21 cellular contexts compared by ENCODE assay signal in genomic region chr1:3197781-3198316, GRCh38.
"Had no signal": no experiment of that assay in that cellular context is flagged by ENCODE, and none has a peak within 500 bp of the region (broad histone marks: within the 10 kb centered on the region; RNA-seq: fewer than 3 reads in every experiment).

No MANE protein-coding gene starts in this region.

- ATAC-seq: activated CD8-positive, alpha-beta T cell treated with anti-CD3 and anti-CD28 coated beads for 36 hours; activated T-helper 17 cell treated with anti-CD3 and anti-CD28 coated beads, Interleukin-2, amount 50 U/mL, for 72 hours; body of pancreas; stimulated activated memory B cell treated with anti-CD40 and anti-IgM and Interleukin-4, amounts not matched to agents 10 μg/mL and 1 μg/mL and 100 μg/mL, for 72 hours; T-cell had no signal

- FAIRE-seq: endometrium, frontal cortex, kidney had no signal

- H3K36me3 ChIP-seq: ovary, spleen, transverse colon had no signal

- DNase-seq: activated B cell treated with CpG ODN at 0.5 μM for 24 hours; activated CD4-positive, alpha-beta T cell treated with anti-CD3 and anti-CD28 coated beads for 48 hours; activated CD8-positive, alpha-beta T cell treated with anti-CD3 and anti-CD28 coated beads for 36 hours; activated naive CD4-positive, alpha-beta T cell; activated naive CD8-positive, alpha-beta T cell treated with anti-CD3 and anti-CD28 coated beads for 36 hours; activated T-cell treated with anti-CD3 and anti-CD28 coated beads, Interleukin-2, amount 50 U/mL, for 1 hour; amniotic stem cell; body of pancreas; cortex of kidney; erythroblast; head of caudate nucleus; kidney; ovary; spleen; stimulated activated CD4-positive, alpha-beta T cell treated with anti-CD3 and anti-CD28 coated beads, Interleukin-4, amount 100 ng/mL, for 4 hours; T-cell; transverse colon had no signal

- H3K27me3 ChIP-seq: body of pancreas, ovary, transverse colon had no signal

- H3K4me1 ChIP-seq: body of pancreas, transverse colon had no signal

- H3K27ac ChIP-seq: body of pancreas, ovary, spleen, transverse colon had no signal

- H3K4me3 ChIP-seq: body of pancreas, ovary, spleen, transverse colon had no signal

- H3K9me3 ChIP-seq: body of pancreas, ovary, spleen, transverse colon had no signal
